In genomic region chr17:38455288-38455915, GRCh38 we compare ENCODE assay signal across 9 cellular contexts. TPM values are rescaled to one million over a fixed set of nuclear protein-coding genes. Genes with fewer than 3 reads are reported as not detected.
DNase-seq lines count a peak whose midpoint lies in the region; ATAC-seq and TF ChIP-seq lines count a peak whose summit lies in the region.
"Had no signal": no experiment of that assay in that cellular context is flagged by ENCODE, and none has a peak within 500 bp of the region (broad histone marks: within the 10 kb centered on the region; RNA-seq: fewer than 3 reads in every experiment).

No MANE protein-coding gene starts in this region.

- DNase-seq in EH (ENCODE audit: low read depth) (peak; percentile 59), NCI-H82 (lab: John Stamatoyannopoulos, UW) (peak; percentile 87), retinal pigment epithelial cell (ENCODE audit: low read depth) (no peak), AML-193 (lab: John Stamatoyannopoulos, UW) (no peak), COR-L47 (lab: John Stamatoyannopoulos, UW) (no peak)
- DNase-seq: activated naive CD8-positive, alpha-beta T cell treated with anti-CD3 and anti-CD28 coated beads, Interleukin-2, amount 10 ng/mL, durations not matched to agents 7 days and 5 days had no signal

- WGBS in esophagus, 2 donors: 33 to 45% methylated on average over 3 to 8 of the region's 8 CpGs

- H3K27me3 ChIP-seq in esophagus (ENCODE audit: control insufficient read depth in 1 of 2, insufficient read depth in 2 of 2, low read length in 2 of 2): no peaks in the 10 kb centered on the region

- H3K36me3 ChIP-seq in esophagus (ENCODE audit: control insufficient read depth in 2 of 2, insufficient read depth in 2 of 2, low read length in 1 of 2): peaks cover 12 to 23% of the 10 kb centered on the region in 2 donors

- H3K4me3 ChIP-seq in esophagus (ENCODE audit: low read depth in 1 of 2, low read length in 2 of 2): peak overlapping the region; percentile 58 to 84
- H3K4me3 ChIP-seq in retinal pigment epithelial cell (ENCODE audit: low read length): peak overlapping the region; percentile 70

- no peak for TF ChIP-seq CTCF in retinal pigment epithelial cell (conservative IDR thresholded peaks at IDR 0.05; ENCODE audit: low read depth, low read length)

- peak overlapping the region; percentile 65 to 73 for H3K27ac ChIP-seq in esophagus (ENCODE audit: low read depth in 2 of 2, low read length in 1 of 2)

- ATAC-seq in HG03432 (IDR thresholded peaks at IDR 0.05; ENCODE audit: unreplicated experiment) (no peak), HG03521 (IDR thresholded peaks at IDR 0.05; ENCODE audit: unreplicated experiment) (no peak)

- peaks cover 13 to 51% of the 10 kb centered on the region in 2 donors for H3K4me1 ChIP-seq in esophagus (ENCODE audit: control insufficient read depth in 2 of 2, insufficient read depth in 2 of 2, low read length in 1 of 2)

- H3K9me3 ChIP-seq in esophagus (ENCODE audit: control insufficient read depth in 2 of 2, insufficient read depth in 1 of 2, low read depth in 1 of 2, low read length in 1 of 2): no peaks in the 10 kb centered on the region

RNA-seq across cellular contexts. Expression of gene ARHGAP23, which starts 27.1 kb away (rescaled TPM):
- 10 to 100 TPM; 36.0 to 45.2 TPM for polyA plus RNA-seq in esophagus

Comparison
In these comparisons a context has a peak if more than half of its experiments do, and no peak if none do; other contexts are left out.
1. DNase-seq: peak in EH (single experiment) and NCI-H82 (single experiment); none in retinal pigment epithelial cell (single experiment), AML-193 (0 of 2) and COR-L47 (single experiment).